1 cellular context compared by ENCODE assay signal in the genomic region with DNA sequence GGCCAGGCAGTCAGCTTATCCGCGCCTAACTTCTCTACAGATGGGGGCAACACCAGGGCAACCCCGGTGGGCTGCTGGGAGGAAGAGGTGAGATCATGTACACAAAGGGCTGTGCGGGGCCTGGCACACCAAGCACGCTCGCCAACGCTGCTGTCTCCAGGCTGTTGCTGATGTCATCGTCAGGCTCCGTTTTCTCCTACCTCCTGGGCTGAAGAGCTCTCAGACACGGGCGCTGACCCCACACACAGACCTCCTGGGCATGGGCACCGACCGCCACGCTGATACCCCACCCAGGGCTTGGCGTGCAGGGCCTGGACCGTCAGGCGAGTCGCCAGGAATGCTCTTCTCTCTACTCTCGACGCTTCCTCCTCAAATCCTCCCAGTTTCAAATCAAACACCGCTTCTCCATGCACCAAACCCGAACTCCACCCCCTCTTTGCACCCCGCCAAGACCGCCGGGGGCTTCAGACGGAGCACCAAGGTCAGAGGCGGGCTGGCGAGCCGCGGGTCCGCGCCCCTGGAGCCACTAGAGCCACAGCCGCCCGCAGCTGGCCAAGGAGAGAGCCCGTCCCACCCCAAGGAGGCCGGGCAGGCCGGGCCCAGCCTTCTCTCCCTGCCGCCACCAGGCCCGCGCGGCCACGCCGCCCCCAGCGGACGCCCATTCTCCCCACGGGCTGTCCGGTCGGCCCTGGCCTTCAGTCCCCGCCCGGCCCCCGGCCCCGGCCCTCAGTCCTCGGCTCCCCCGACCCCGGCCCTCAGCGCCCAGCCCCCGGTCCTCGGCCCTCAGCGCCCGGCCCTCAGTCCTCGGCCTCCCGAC.
A peak's percentile ranks its signal among the peaks of the same experiment; 100 is the strongest.
TF ChIP-seq lines count a peak whose summit lies in the region.

No MANE protein-coding gene starts in this region.

TF ChIP-seq in HEK293, 187 proteins besides CTCF, POLR2A, EP300 and RAD21 (continued from another document and continues in another):
- no peak for TF ChIP-seq ZNF341 (tag by site-specific recombination; IDR thresholded peaks at IDR 0.05; ENCODE audit: low read depth)
- no peak for TF ChIP-seq ZNF426 (tag by site-specific recombination; IDR thresholded peaks at IDR 0.05)
- no peak for TF ChIP-seq ZNF354C (tag by site-specific recombination; IDR thresholded peaks at IDR 0.05; ENCODE audit: borderline replicate concordance, low read depth)
- peak; percentile 62; the same call in 1 of the 2 replicates for TF ChIP-seq ZFP69B (tag by site-specific recombination; IDR thresholded peaks at IDR 0.05)
- no peak for TF ChIP-seq ZNF280C (tag by site-specific recombination; IDR thresholded peaks at IDR 0.05)
- peak; percentile 55; the same call in 1 of the 2 replicates for TF ChIP-seq EGR2 (tag by site-specific recombination; IDR thresholded peaks at IDR 0.05; ENCODE audit: low read depth)
- no peak for TF ChIP-seq KLF9 (tag by site-specific recombination; IDR thresholded peaks at IDR 0.05; ENCODE audit: low read depth)
- no peak for TF ChIP-seq ZNF843 (tag by site-specific recombination; IDR thresholded peaks at IDR 0.05)
- no peak for TF ChIP-seq ZNF366 (tag by site-specific recombination; conservative IDR thresholded peaks at IDR 0.05)
- peak; percentile 99 for TF ChIP-seq GLIS2 (tag by site-specific recombination; IDR thresholded peaks at IDR 0.05)
- no peak for TF ChIP-seq ZNF133 (tag by site-specific recombination; IDR thresholded peaks at IDR 0.05)
- no peak for TF ChIP-seq ZNF677 (tag by site-specific recombination; IDR thresholded peaks at IDR 0.05)
- TF ChIP-seq ZNF16 (tag by site-specific recombination; IDR thresholded peaks at IDR 0.05; ENCODE audit: low read depth) = no peak
- no peak for TF ChIP-seq ZSCAN4 (tag by site-specific recombination; IDR thresholded peaks at IDR 0.05)
- TF ChIP-seq ZNF473 (tag by site-specific recombination; IDR thresholded peaks at IDR 0.05) = no peak
- TF ChIP-seq ZNF664 (tag by site-specific recombination; IDR thresholded peaks at IDR 0.05) = no peak
- no peak for TF ChIP-seq ZNF521 (tag by site-specific recombination; IDR thresholded peaks at IDR 0.05)
- TF ChIP-seq, protein P1, sequence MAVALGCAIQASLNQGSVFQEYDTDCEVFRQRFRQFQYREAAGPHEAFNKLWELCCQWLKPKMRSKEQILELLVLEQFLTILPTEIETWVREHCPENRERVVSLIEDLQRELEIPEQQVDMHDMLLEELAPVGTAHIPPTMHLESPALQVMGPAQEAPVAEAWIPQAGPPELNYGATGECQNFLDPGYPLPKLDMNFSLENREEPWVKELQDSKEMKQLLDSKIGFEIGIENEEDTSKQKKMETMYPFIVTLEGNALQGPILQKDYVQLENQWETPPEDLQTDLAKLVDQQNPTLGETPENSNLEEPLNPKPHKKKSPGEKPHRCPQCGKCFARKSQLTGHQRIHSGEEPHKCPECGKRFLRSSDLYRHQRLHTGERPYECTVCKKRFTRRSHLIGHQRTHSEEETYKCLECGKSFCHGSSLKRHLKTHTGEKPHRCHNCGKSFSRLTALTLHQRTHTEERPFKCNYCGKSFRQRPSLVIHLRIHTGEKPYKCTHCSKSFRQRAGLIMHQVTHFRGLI (tag by site-specific recombination; IDR thresholded peaks at IDR 0.05) = no peak
- peak; percentile 61; the same call in 1 of the 2 replicates for TF ChIP-seq KLF8 (tag by site-specific recombination; IDR thresholded peaks at IDR 0.05)
- TF ChIP-seq HIC1 (tag by site-specific recombination; IDR thresholded peaks at IDR 0.05) = peak; percentile 86
- no peak for TF ChIP-seq ZNF423 (tag by site-specific recombination; IDR thresholded peaks at IDR 0.05)
- TF ChIP-seq ZNF175 (tag by site-specific recombination; IDR thresholded peaks at IDR 0.05) = no peak
- TF ChIP-seq, protein P2, sequence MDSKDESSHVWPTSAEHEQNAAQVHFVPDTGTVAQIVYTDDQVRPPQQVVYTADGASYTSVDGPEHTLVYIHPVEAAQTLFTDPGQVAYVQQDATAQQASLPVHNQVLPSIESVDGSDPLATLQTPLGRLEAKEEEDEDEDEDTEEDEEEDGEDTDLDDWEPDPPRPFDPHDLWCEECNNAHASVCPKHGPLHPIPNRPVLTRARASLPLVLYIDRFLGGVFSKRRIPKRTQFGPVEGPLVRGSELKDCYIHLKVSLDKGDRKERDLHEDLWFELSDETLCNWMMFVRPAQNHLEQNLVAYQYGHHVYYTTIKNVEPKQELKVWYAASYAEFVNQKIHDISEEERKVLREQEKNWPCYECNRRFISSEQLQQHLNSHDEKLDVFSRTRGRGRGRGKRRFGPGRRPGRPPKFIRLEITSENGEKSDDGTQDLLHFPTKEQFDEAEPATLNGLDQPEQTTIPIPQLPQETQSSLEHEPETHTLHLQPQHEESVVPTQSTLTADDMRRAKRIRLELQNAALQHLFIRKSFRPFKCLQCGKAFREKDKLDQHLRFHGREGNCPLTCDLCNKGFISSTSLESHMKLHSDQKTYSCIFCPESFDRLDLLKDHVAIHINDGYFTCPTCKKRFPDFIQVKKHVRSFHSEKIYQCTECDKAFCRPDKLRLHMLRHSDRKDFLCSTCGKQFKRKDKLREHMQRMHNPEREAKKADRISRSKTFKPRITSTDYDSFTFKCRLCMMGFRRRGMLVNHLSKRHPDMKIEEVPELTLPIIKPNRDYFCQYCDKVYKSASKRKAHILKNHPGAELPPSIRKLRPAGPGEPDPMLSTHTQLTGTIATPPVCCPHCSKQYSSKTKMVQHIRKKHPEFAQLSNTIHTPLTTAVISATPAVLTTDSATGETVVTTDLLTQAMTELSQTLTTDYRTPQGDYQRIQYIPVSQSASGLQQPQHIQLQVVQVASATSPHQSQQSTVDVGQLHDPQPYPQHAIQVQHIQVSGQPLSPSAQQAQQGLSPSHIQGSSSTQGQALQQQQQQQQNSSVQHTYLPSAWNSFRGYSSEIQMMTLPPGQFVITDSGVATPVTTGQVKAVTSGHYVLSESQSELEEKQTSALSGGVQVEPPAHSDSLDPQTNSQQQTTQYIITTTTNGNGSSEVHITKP (tag by site-specific recombination; IDR thresholded peaks at IDR 0.05) = no peak
- TF ChIP-seq, protein P3, sequence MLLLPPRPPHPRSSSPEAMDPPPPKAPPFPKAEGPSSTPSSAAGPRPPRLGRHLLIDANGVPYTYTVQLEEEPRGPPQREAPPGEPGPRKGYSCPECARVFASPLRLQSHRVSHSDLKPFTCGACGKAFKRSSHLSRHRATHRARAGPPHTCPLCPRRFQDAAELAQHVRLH (tag by site-specific recombination; IDR thresholded peaks at IDR 0.05) = no peak
- no peak for TF ChIP-seq ZNF433 (tag by site-specific recombination; IDR thresholded peaks at IDR 0.05; ENCODE audit: low read depth)
- no peak for TF ChIP-seq ZBTB1 (tag by site-specific recombination; IDR thresholded peaks at IDR 0.05)
- TF ChIP-seq ZBTB26 (tag by site-specific recombination; optimal IDR thresholded peaks at IDR 0.05) = peak; percentile 76
- TF ChIP-seq ZFP37 (tag by site-specific recombination; IDR thresholded peaks at IDR 0.05) = no peak
- no peak for TF ChIP-seq ZNF785 (tag by site-specific recombination; IDR thresholded peaks at IDR 0.05)
- no peak for TF ChIP-seq ZNF707 (tag by site-specific recombination; IDR thresholded peaks at IDR 0.05)
- TF ChIP-seq, protein P4, sequence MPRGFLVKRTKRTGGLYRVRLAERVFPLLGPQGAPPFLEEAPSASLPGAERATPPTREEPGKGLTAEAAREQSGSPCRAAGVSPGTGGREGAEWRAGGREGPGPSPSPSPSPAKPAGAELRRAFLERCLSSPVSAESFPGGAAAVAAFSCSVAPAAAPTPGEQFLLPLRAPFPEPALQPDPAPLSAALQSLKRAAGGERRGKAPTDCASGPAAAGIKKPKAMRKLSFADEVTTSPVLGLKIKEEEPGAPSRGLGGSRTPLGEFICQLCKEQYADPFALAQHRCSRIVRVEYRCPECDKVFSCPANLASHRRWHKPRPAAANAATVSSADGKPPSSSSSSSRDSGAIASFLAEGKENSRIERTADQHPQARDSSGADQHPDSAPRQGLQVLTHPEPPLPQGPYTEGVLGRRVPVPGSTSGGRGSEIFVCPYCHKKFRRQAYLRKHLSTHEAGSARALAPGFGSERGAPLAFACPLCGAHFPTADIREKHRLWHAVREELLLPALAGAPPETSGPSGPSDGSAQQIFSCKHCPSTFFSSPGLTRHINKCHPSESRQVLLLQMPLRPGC (tag by site-specific recombination; IDR thresholded peaks at IDR 0.05) = peak; percentile 23
- TF ChIP-seq ZNF558 (tag by site-specific recombination; IDR thresholded peaks at IDR 0.05) = no peak
- no peak for TF ChIP-seq PRDM2 (tag by site-specific recombination; IDR thresholded peaks at IDR 0.05; ENCODE audit: borderline replicate concordance)
- no peak for TF ChIP-seq BCL11B (tag by site-specific recombination; IDR thresholded peaks at IDR 0.05; ENCODE audit: low read depth)
